9 cellular contexts compared by ENCODE assay signal in genomic region chr1:234862944-234863515, GRCh38.
DNase-seq lines count a peak whose midpoint lies in the region; ATAC-seq and TF ChIP-seq lines count a peak whose summit lies in the region.
"Had no signal": no experiment of that assay in that cellular context is flagged by ENCODE, and none has a peak within 500 bp of the region (broad histone marks: within the 10 kb centered on the region; RNA-seq: fewer than 3 reads in every experiment).

No MANE protein-coding gene starts in this region.

- H3K27ac ChIP-seq in angular gyrus (ENCODE audit: low read depth, low read length) (peak overlapping the region; percentile 66), left ventricle myocardium inferior (replicated peaks) (peak overlapping the region; percentile 88)

- H3K36me3 ChIP-seq in left ventricle myocardium inferior: no peaks in the 10 kb centered on the region

- intact Hi-C loops in left ventricle myocardium inferior (cut with micrococcal nuclease): no loop called here

- peaks cover 10% of the 10 kb centered on the region for H3K9me3 ChIP-seq in left ventricle myocardium inferior (replicated peaks)

- H3K27me3 ChIP-seq in left ventricle myocardium inferior (ENCODE audit: low read depth): no peaks in the 10 kb centered on the region

- DNase-seq in D341Med (ENCODE audit: low spot score) (peak; percentile 33), left ventricle myocardium inferior (peak; percentile 80), putamen (ENCODE audit: low spot score) (peak; percentile 72), T-helper 1 cell (no peak), NCI-H510A (lab: John Stamatoyannopoulos, UW) (no peak)
- no peak for DNase-seq in activated T-cell treated with anti-CD3 and anti-CD28 coated beads, Interleukin-2, amount 50 U/mL, for 48 hours
- DNase-seq: SIG-M5 had no signal

- peaks cover 47% of the 10 kb centered on the region for H3K4me1 ChIP-seq in left ventricle myocardium inferior

- peak overlapping the region; percentile 24 for H3K4me3 ChIP-seq in left ventricle myocardium inferior

- no peak for TF ChIP-seq CTCF in left ventricle myocardium inferior (IDR thresholded peaks at IDR 0.05; ENCODE audit: borderline replicate concordance)

- ATAC-seq in HG03439 (IDR thresholded peaks at IDR 0.05; ENCODE audit: unreplicated experiment): no peak

Comparison
In these comparisons a context has a peak if more than half of its experiments do, and no peak if none do; other contexts are left out.
1. DNase-seq: peak in D341Med (single experiment), left ventricle myocardium inferior (single experiment) and putamen (single experiment); none in T-helper 1 cell (0 of 5), activated T-cell treated with anti-CD3 and anti-CD28 coated beads, Interleukin-2, amount 50 U/mL, for 48 hours (0 of 2) and NCI-H510A (single experiment).